ENCODE assay signal across 17 cellular contexts in genomic region chr6:156450421-156450820, GRCh38.
"Had no signal": no experiment of that assay in that cellular context is flagged by ENCODE, and none has a peak within 500 bp of the region (broad histone marks: within the 10 kb centered on the region; RNA-seq: fewer than 3 reads in every experiment).

No MANE protein-coding gene starts in this region.

- H3K9me3 ChIP-seq: SK-N-SH had no signal

- DNase-seq: KBM-7, MM.1S, NCI-H1092 treated with DMSO at 0.1 percent for 48 hours, NCI-H1436, NCI-H187, NCI-H2029, NCI-H2081 treated with DMSO at 0.1 percent for 48 hours, NCI-H2171, NCI-H226, NCI-H446, NCI-H510A, NCI-H524 treated with DMSO at 0.1 percent for 48 hours, NCI-H69, NCI-H774, SHP77, SK-N-SH had no signal

- H3K27ac ChIP-seq: RWPE1 had no signal
